Comparison of ENCODE assay signal across 8 cellular contexts in the genomic region with DNA sequence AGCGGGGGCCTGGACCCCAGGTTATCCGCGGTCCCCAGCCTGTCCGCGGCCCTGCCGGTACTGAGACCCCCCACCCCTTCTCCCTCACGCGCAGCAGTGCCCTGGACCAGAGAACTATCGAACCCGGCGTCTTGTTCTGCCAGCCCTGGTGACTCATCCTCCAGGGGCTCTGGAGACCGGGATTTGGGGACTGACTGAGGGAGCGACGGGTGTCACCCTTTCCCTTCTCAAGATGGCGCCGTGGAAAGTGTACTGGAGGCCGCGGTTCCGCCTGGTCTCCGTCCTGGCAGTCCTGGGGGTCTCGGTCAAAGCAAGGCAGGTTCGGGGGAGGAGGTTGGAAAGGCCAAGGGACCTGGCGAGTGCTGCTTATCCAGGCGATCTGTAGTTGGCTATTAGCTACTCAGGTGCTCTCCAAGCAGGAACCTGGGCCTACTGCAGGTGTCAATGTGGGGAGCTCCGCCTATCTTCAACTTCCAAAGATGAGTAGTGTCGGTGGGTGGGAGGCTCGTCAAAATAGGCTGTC. TPM values are rescaled to one million over a fixed set of nuclear protein-coding genes. Genes with fewer than 3 reads are reported as not detected.
A peak's percentile ranks its signal among the peaks of the same experiment; 100 is the strongest.
DNase-seq lines count a peak whose midpoint lies in the region; ATAC-seq, FAIRE-seq and TF ChIP-seq lines count a peak whose summit lies in the region.

No MANE protein-coding gene starts in this region.

- H3K4me1 Mint-ChIP-seq in activated CD4-positive, alpha-beta T cell treated with anti-CD3 and anti-CD28 coated beads, Interleukin-2, amount 10 ng/mL, durations not matched to agents 7 days and 5 days = peaks cover 47% of the 10 kb centered on the region
- peaks cover 28% of the 10 kb centered on the region for H3K4me1 Mint-ChIP-seq in dendritic cell treated with granulocyte-macrophage colony-stimulating factor and Interleukin-4, amounts not matched to agents 40 ng/mL and 50 ng/mL, for 4 days (ENCODE audit: low read depth)

- H3K9me3 Mint-ChIP-seq in activated CD4-positive, alpha-beta T cell treated with anti-CD3 and anti-CD28 coated beads, Interleukin-2, amount 10 ng/mL, durations not matched to agents 7 days and 5 days = no peaks in the 10 kb centered on the region
- no peaks in the 10 kb centered on the region for H3K9me3 Mint-ChIP-seq in dendritic cell treated with granulocyte-macrophage colony-stimulating factor and Interleukin-4, amounts not matched to agents 40 ng/mL and 50 ng/mL, for 4 days

- H3K27me3 ChIP-seq in right lobe of liver = no peaks in the 10 kb centered on the region

- peak overlapping the region; percentile 94 to 97 (median 94) for H3K4me3 ChIP-seq in right lobe of liver

- peak overlapping the region; percentile 91 to 99 (median 96) for H3K27ac ChIP-seq in right lobe of liver

- ATAC-seq in HG02642 (IDR thresholded peaks at IDR 0.05; ENCODE audit: poor library complexity, unreplicated experiment) = peak; percentile 23
- ATAC-seq in right lobe of liver = peak; percentile 34 to 46 (median 40)
- ATAC-seq in GM18870 (IDR thresholded peaks at IDR 0.05; ENCODE audit: unreplicated experiment) = no peak

- WGBS in right lobe of liver (ENCODE audit: insufficient coverage, low coverage, low lambda C conversion rate, missing lambda C conversion rate) = 0% methylated on average over 11 of the region's 27 CpGs

- peaks cover 25% of the 10 kb centered on the region for H3K36me3 Mint-ChIP-seq in activated CD4-positive, alpha-beta T cell treated with anti-CD3 and anti-CD28 coated beads, Interleukin-2, amount 10 ng/mL, durations not matched to agents 7 days and 5 days (ENCODE audit: low read depth)
- H3K36me3 Mint-ChIP-seq in dendritic cell treated with granulocyte-macrophage colony-stimulating factor and Interleukin-4, amounts not matched to agents 40 ng/mL and 50 ng/mL, for 4 days (ENCODE audit: low read depth) = peaks cover 50% of the 10 kb centered on the region

- DNase-seq in GM12891 (ENCODE audit: insufficient read length, low spot score) (peak; percentile 7), NCI-H2107 (lab: John Stamatoyannopoulos, UW) (peak; percentile 5), right lobe of liver (peak; percentile 55 to 69 (median 62))
- DNase-seq in activated CD4-positive, alpha-beta T cell treated with anti-CD3 and anti-CD28 coated beads, Interleukin-2, amount 10 ng/mL, durations not matched to agents 7 days and 5 days = peak; percentile 50
- peak; percentile 16 to 23 (median 20) for DNase-seq in stimulated activated CD4-positive, alpha-beta T cell treated with anti-CD3 and anti-CD28 coated beads, TNF-alpha, amount 100 ng/mL, for 4 hours (ENCODE audit: low read depth in 3 of 3)

- H3K4me3 Mint-ChIP-seq in activated CD4-positive, alpha-beta T cell treated with anti-CD3 and anti-CD28 coated beads, Interleukin-2, amount 10 ng/mL, durations not matched to agents 7 days and 5 days = peak overlapping the region; percentile 98
- peak overlapping the region; percentile 93 for H3K4me3 Mint-ChIP-seq in dendritic cell treated with granulocyte-macrophage colony-stimulating factor and Interleukin-4, amounts not matched to agents 40 ng/mL and 50 ng/mL, for 4 days

- intact Hi-C loops in dendritic cell treated with granulocyte-macrophage colony-stimulating factor and Interleukin-4, amounts not matched to agents 40 ng/mL and 50 ng/mL, for 4 days (cut with micrococcal nuclease) = loop anchor here (1.0 to 5.0 kb wide), 6 partner anchors 16 to 240 kb away; partner anchors contain the start of genes KAT2B and SGO1
- intact Hi-C loops in right lobe of liver (cut with DNase I) = no loop called here

- H3K4me1 ChIP-seq in right lobe of liver = peaks cover 0 to 23% (median 8%) of the 10 kb centered on the region in 4 donors

- FAIRE-seq in GM12891 (lab: Jason Lieb, UNC) = peak; percentile 91

- POLR2A ChIA-PET in activated CD4-positive, alpha-beta T cell treated with anti-CD3 and anti-CD28 coated beads, Interleukin-2, amount 10 ng/mL, durations not matched to agents 7 days and 5 days (lab: Charles Lee) = no interaction called here

- no peaks in the 10 kb centered on the region for H3K27me3 Mint-ChIP-seq in activated CD4-positive, alpha-beta T cell treated with anti-CD3 and anti-CD28 coated beads, Interleukin-2, amount 10 ng/mL, durations not matched to agents 7 days and 5 days
- H3K27me3 Mint-ChIP-seq in dendritic cell treated with granulocyte-macrophage colony-stimulating factor and Interleukin-4, amounts not matched to agents 40 ng/mL and 50 ng/mL, for 4 days = no peaks in the 10 kb centered on the region

- H3K36me3 ChIP-seq in right lobe of liver = peaks cover 0 to 14% (median 0%) of the 10 kb centered on the region in 4 donors

- H3K9me3 ChIP-seq in right lobe of liver = no peaks in the 10 kb centered on the region

- peak overlapping the region; percentile 99 for H3K27ac Mint-ChIP-seq in activated CD4-positive, alpha-beta T cell treated with anti-CD3 and anti-CD28 coated beads, Interleukin-2, amount 10 ng/mL, durations not matched to agents 7 days and 5 days
- H3K27ac Mint-ChIP-seq in dendritic cell treated with granulocyte-macrophage colony-stimulating factor and Interleukin-4, amounts not matched to agents 40 ng/mL and 50 ng/mL, for 4 days = peak overlapping the region; percentile 98

- TF ChIP-seq POLR2A in GM12891 (IDR thresholded peaks at IDR 0.05; ENCODE audit: low read depth, low read length) (no peak; the same call in 1 of the 2 replicates), right lobe of liver (IDR thresholded peaks at IDR 0.05) (no peak)

- CTCF ChIA-PET in activated CD4-positive, alpha-beta T cell treated with anti-CD3 and anti-CD28 coated beads, Interleukin-2, amount 10 ng/mL, durations not matched to agents 7 days and 5 days (lab: Charles Lee) = interaction anchor here (0.9 kb wide), 1 partner anchor 9 kb away, joined by 3 read pairs; no protein-coding TSS in a partner anchor

- no peak for TF ChIP-seq CTCF in right lobe of liver (IDR thresholded peaks at IDR 0.05)

TF ChIP-seq in GM12891, 5 proteins besides CTCF, POLR2A, EP300 and RAD21:
- TF ChIP-seq POLR2AphosphoS5 (IDR thresholded peaks at IDR 0.05; ENCODE audit: low read depth, low read length) (no peak), SPI1 (IDR thresholded peaks at IDR 0.05; ENCODE audit: low read depth, low read length) (no peak), TAF1 (IDR thresholded peaks at IDR 0.05; ENCODE audit: low read depth, low read length) (no peak), PAX5 (IDR thresholded peaks at IDR 0.05; ENCODE audit: insufficient read depth, low read length, severe bottlenecking) (no peak), POU2F2 (IDR thresholded peaks at IDR 0.05; ENCODE audit: low read depth, low read length) (no peak)

RNA-seq across cellular contexts. Expression of gene RAB5A, which starts 0.7 kb away (rescaled TPM):
- 21.1 TPM for polyA plus RNA-seq in GM12891 (2012; ENCODE audit: low read depth, missing spikeins)
- total RNA-seq in activated CD4-positive, alpha-beta T cell treated with anti-CD3 and anti-CD28 coated beads, Interleukin-2, amount 10 ng/mL, durations not matched to agents 7 days and 5 days = 10 to 100 TPM; 43.5 to 48.0 TPM
- total RNA-seq in right lobe of liver = 10 to 100 TPM; 23.9 to 44.1 (median 30.8) TPM

RNA-seq across cellular contexts. Expression of gene EFHB, which starts 13.6 kb away (rescaled TPM):
- 0.32 TPM for polyA plus RNA-seq in GM12891 (2012; ENCODE audit: low read depth, missing spikeins)
- total RNA-seq in activated CD4-positive, alpha-beta T cell treated with anti-CD3 and anti-CD28 coated beads, Interleukin-2, amount 10 ng/mL, durations not matched to agents 7 days and 5 days = 1 to 10 TPM in 1 of 2 experiments, under 1 TPM in 1; 0.33 to 1.1 TPM
- total RNA-seq in right lobe of liver = 1 to 10 TPM in 1 of 6 experiments, under 1 TPM in 1, not detected in 4; 0.70 to 1.3 TPM

Comparison
In these comparisons a context has a peak if more than half of its experiments do, and no peak if none do; other contexts are left out.
1. DNase-seq: peak in every context shown above with its lines; median percentile 62 in right lobe of liver; 50 in activated CD4-positive, alpha-beta T cell treated with anti-CD3 and anti-CD28 coated beads, Interleukin-2, amount 10 ng/mL, durations not matched to agents 7 days and 5 days; 20 in stimulated activated CD4-positive, alpha-beta T cell treated with anti-CD3 and anti-CD28 coated beads, TNF-alpha, amount 100 ng/mL, for 4 hours; 7 in GM12891; 5 in NCI-H2107.